In the genomic region with DNA sequence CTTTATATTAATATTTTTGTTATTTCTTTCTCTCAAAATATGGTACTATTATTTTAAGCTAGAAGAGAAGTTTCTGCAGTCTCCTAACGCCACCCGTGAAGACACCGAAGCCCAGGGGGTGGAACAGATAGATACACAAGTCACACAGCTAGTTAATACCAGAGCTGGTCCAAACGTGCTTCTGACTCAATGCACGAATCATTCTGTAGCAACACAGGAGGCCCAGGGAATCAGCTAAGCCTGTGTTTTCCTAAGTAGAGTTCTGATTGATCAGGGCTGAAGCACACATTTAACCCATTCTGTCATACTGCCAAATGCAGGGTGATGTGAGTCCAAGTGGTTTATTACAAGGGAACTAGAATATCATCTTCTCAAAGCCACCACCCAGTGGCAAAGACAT, we compare ENCODE assay signal across 19 cellular contexts.
"Had no signal": no experiment of that assay in that cellular context is flagged by ENCODE, and none has a peak within 500 bp of the region (broad histone marks: within the 10 kb centered on the region; RNA-seq: fewer than 3 reads in every experiment).

No MANE protein-coding gene starts in this region.

- ATAC-seq: esophagus mucosa; heart right ventricle; left lung; stimulated activated naive B cell treated with anti-CD40 and anti-IgM and Interleukin-4, amounts not matched to agents 10 μg/mL and 1 μg/mL and 100 μg/mL, for 72 hours had no signal

- H3K4me3 ChIP-seq: cardiac muscle cell, dorsolateral prefrontal cortex, heart right ventricle, left lung, tibial artery had no signal

- DNase-seq: activated CD4-positive, alpha-beta T cell treated with anti-CD3 and anti-CD28 coated beads, Interleukin-2, amount 10 ng/mL, durations not matched to agents 7 days and 5 days; activated CD4-positive, CD25-positive, alpha-beta regulatory T cell; activated CD8-positive, alpha-beta memory T cell treated with anti-CD3 and anti-CD28 coated beads, Interleukin-2, amount 50 U/mL, for 48 hours; dorsolateral prefrontal cortex; endodermal cell; heart right ventricle; left lung; naive B cell; posterior cingulate gyrus; stimulated activated CD4-positive, alpha-beta T cell treated with anti-CD3 and anti-CD28 coated beads, Interleukin-4, amount 100 ng/mL, for 1 hour; stimulated activated naive B cell treated with anti-CD40 and anti-IgM and Interleukin-4, amounts not matched to agents 10 μg/mL and 1 μg/mL and 100 μg/mL, for 72 hours; SW 1271; tibial artery had no signal

- FAIRE-seq: astrocyte, frontal cortex, islet of Langerhans, TTC549 had no signal
